In genomic region chr15:39084683-39085530, GRCh38 we compare ENCODE assay signal across 11 cellular contexts.
DNase-seq lines count a peak whose midpoint lies in the region; FAIRE-seq and TF ChIP-seq lines count a peak whose summit lies in the region.
"Had no signal": no experiment of that assay in that cellular context is flagged by ENCODE, and none has a peak within 500 bp of the region (broad histone marks: within the 10 kb centered on the region; RNA-seq: fewer than 3 reads in every experiment).

No MANE protein-coding gene starts in this region.

- H3K79me2 ChIP-seq in SK-N-SH (ENCODE audit: insufficient read depth): no peaks in the 10 kb centered on the region

- H3K4me1 Mint-ChIP-seq in chondrocyte (ENCODE audit: low read depth): no peaks in the 10 kb centered on the region

- no peak overlapping the region for H3K4me3 Mint-ChIP-seq in chondrocyte (ENCODE audit: unreplicated experiment)
- H3K4me3 Mint-ChIP-seq: activated CD4-positive, alpha-beta memory T cell treated with anti-CD3 and anti-CD28 coated beads, Interleukin-2, amount 10 ng/mL, durations not matched to agents 7 days and 5 days had no signal

- no peak overlapping the region for H3K4me2 ChIP-seq in SK-N-SH

- TF ChIP-seq RAD21 in SK-N-SH (IDR thresholded peaks at IDR 0.05; ENCODE audit: low read length): no peak

- H3K9me2 ChIP-seq in SK-N-SH: no peaks in the 10 kb centered on the region

- no peak for FAIRE-seq in HTR-8/SVneo (lab: Jason Lieb, UNC)

- H3K27me3 ChIP-seq in SK-N-SH (ENCODE audit: insufficient read depth) (no peaks in the 10 kb centered on the region), spleen (replicated peaks in 1 of 7) (no peaks in the 10 kb centered on the region)
- H3K27me3 ChIP-seq: foreskin keratinocyte had no signal

- CTCF ChIA-PET in SK-N-SH (lab: Yijun Ruan, JAX): interaction anchor here (1.1 to 1.6 kb wide), 3 partner anchors 9 to 268 kb away, joined by 3 to 4 read pairs (median 4); no protein-coding TSS in a partner anchor

- H3F3A ChIP-seq in SK-N-SH (replicated peaks; ENCODE audit: insufficient read depth): peaks cover 5% of the 10 kb centered on the region

- POLR2A ChIA-PET in SK-N-SH (lab: Yijun Ruan, JAX): no interaction called here

- TF ChIP-seq CTCF in HFF-Myc (IDR thresholded peaks at IDR 0.05; ENCODE audit: low read depth, low read length, missing control alignments) (no peak), SK-N-SH (IDR thresholded peaks at IDR 0.05) (no peak), fibroblast of villous mesenchyme (IDR thresholded peaks at IDR 0.05; ENCODE audit: insufficient read depth, low read depth, low read length) (no peak), spleen (IDR thresholded peaks at IDR 0.05 in 8 of 11, conservative IDR thresholded peaks at IDR 0.05 in 3 of 11) (no peak), chondrocyte (IDR thresholded peaks at IDR 0.05) (no peak)

- no peaks in the 10 kb centered on the region for H3K9me3 Mint-ChIP-seq in chondrocyte (ENCODE audit: low read depth)
- H3K9me3 Mint-ChIP-seq: activated CD4-positive, alpha-beta memory T cell treated with anti-CD3 and anti-CD28 coated beads, Interleukin-2, amount 10 ng/mL, durations not matched to agents 7 days and 5 days had no signal

- H4K20me1 ChIP-seq in SK-N-SH (ENCODE audit: insufficient read depth): no peaks in the 10 kb centered on the region

- H3K27ac Mint-ChIP-seq in chondrocyte (ENCODE audit: unreplicated experiment): no peak overlapping the region
- H3K27ac Mint-ChIP-seq: activated CD4-positive, alpha-beta memory T cell treated with anti-CD3 and anti-CD28 coated beads, Interleukin-2, amount 10 ng/mL, durations not matched to agents 7 days and 5 days had no signal

- TF ChIP-seq EP300 in SK-N-SH (IDR thresholded peaks at IDR 0.05; ENCODE audit: borderline replicate concordance in 1 of 2, low read depth in 1 of 2, low read length in 1 of 2): 0 out of 4 replicates have a peak, but pooled peaks of 1 of the 2 experiments have one; percentile 28

- intact Hi-C loops in spleen (cut with DNase I; ENCODE audit: low total_unique reads): no loop called here

- H3K27ac ChIP-seq in SK-N-SH (ENCODE audit: low read depth in 2 of 2, low read length in 1 of 2): peak overlapping the region; percentile 43 to 90
- H3K27ac ChIP-seq in spleen: peak overlapping the region in 5 of 8 donors; percentile 13 to 55 (median 26)
- H3K27ac ChIP-seq: foreskin keratinocyte had no signal

- no peak overlapping the region for H3K9ac ChIP-seq in SK-N-SH

- H3K36me3 Mint-ChIP-seq in chondrocyte (ENCODE audit: low read depth): no peaks in the 10 kb centered on the region

- DNase-seq in HFF-Myc (ENCODE audit: extremely low read depth, low read depth) (peak; percentile 40), SK-N-SH (peak; percentile 52), fibroblast of villous mesenchyme (ENCODE audit: low read depth) (peak; percentile 94), spleen (no peak), chondrocyte (ENCODE audit: low spot score) (no peak), HTR-8/SVneo (ENCODE audit: insufficient read length, low spot score) (no peak)
- no peak for DNase-seq in effector CD4-positive, alpha-beta T cell
- no peak for DNase-seq in activated effector memory CD4-positive, alpha-beta T cell treated with Interleukin-2 at 50 U/mL for 16 hours
- DNase-seq: activated CD4-positive, alpha-beta memory T cell treated with anti-CD3 and anti-CD28 coated beads, Interleukin-2, amount 10 ng/mL, durations not matched to agents 7 days and 5 days; foreskin keratinocyte; NCI-H345 had no signal

- no peaks in the 10 kb centered on the region for H3K27me3 Mint-ChIP-seq in chondrocyte (ENCODE audit: low read depth)

- H3K36me3 ChIP-seq in SK-N-SH (replicated peaks in 1 of 2; ENCODE audit: control insufficient read depth in 1 of 2, insufficient read depth in 2 of 2, low read length in 1 of 2): no peaks in the 10 kb centered on the region
- no peaks in the 10 kb centered on the region for H3K36me3 ChIP-seq in spleen

- H3K4me1 ChIP-seq in SK-N-SH (ENCODE audit: control insufficient read depth in 1 of 2, insufficient read depth in 2 of 2, low read depth in 1 of 2, low read length in 1 of 2) (peaks cover 0 to 20% of the 10 kb centered on the region in 2 experiments; a peak in 2 of 4 replicates), spleen (peaks cover 0 to 16% (median 0%) of the 10 kb centered on the region in 6 donors)
- H3K4me1 ChIP-seq: foreskin keratinocyte had no signal

- 36% methylated on average over 12 of the region's 12 CpGs for WGBS in SK-N-SH (ENCODE audit: low lambda C conversion rate)
- 45 to 58% (median 54%) methylated on average over 12 of the region's 12 CpGs for WGBS in spleen, 5 donors

- no peak overlapping the region for H2AFZ ChIP-seq in SK-N-SH (ENCODE audit: low read depth)

- H3K9me3 ChIP-seq in SK-N-SH: no peaks in the 10 kb centered on the region
- no peaks in the 10 kb centered on the region for H3K9me3 ChIP-seq in spleen

- TF ChIP-seq POLR2A in spleen (IDR thresholded peaks at IDR 0.05): no peak

- H3K4me3 ChIP-seq in HFF-Myc (replicated peaks; ENCODE audit: low read depth, low read length) (no peak overlapping the region), SK-N-SH (ENCODE audit: low read depth in 2 of 2, low read length in 1 of 2) (no peak overlapping the region), fibroblast of villous mesenchyme (ENCODE audit: low read depth, low read length) (no peak overlapping the region), spleen (no peak overlapping the region)

TF ChIP-seq in SK-N-SH, 30 proteins besides CTCF, POLR2A, EP300 and RAD21:
- TF ChIP-seq TCF12 (IDR thresholded peaks at IDR 0.05) (peak; percentile 47), POLR2AphosphoS5 (IDR thresholded peaks at IDR 0.05; ENCODE audit: low read depth, low read length) (no peak), FOSL2 (IDR thresholded peaks at IDR 0.05; ENCODE audit: borderline replicate concordance, low read depth) (no peak), GATA2 (CRISPR knock-in tag; IDR thresholded peaks at IDR 0.05) (peak; percentile 60), CHD2 (IDR thresholded peaks at IDR 0.05; ENCODE audit: low read length, partially characterized antibody) (peak; percentile 44)

Comparison
In these comparisons a context has a peak if more than half of its experiments do, and no peak if none do; other contexts are left out.
1. DNase-seq: peak in HFF-Myc (single experiment), SK-N-SH (single experiment) and fibroblast of villous mesenchyme (single experiment); none in spleen (single experiment), effector CD4-positive, alpha-beta T cell (single experiment), chondrocyte (single experiment), activated effector memory CD4-positive, alpha-beta T cell treated with Interleukin-2 at 50 U/mL for 16 hours (single experiment) and HTR-8/SVneo (single experiment).